ENCODE assay signal across 1 cellular context in genomic region chr12:89947437-89948265, GRCh38.
TF ChIP-seq lines count a peak whose summit lies in the region.

No MANE protein-coding gene starts in this region.

TF ChIP-seq in HEK293, 187 proteins besides CTCF, POLR2A, EP300 and RAD21 (continued from another document and continues in another):
- TF ChIP-seq PBX3 (CRISPR knock-in tag; IDR thresholded peaks at IDR 0.05) (no peak), FEZF1 (tag by site-specific recombination; IDR thresholded peaks at IDR 0.05) (peak; percentile 64), KLF8 (tag by site-specific recombination; IDR thresholded peaks at IDR 0.05) (no peak), ZEB2 (tag by site-specific recombination; IDR thresholded peaks at IDR 0.05) (peak; percentile 76), ZNF37A (tag by site-specific recombination; IDR thresholded peaks at IDR 0.05) (no peak), ZNF350 (tag by site-specific recombination; IDR thresholded peaks at IDR 0.05) (no peak), ZNF830 (tag by site-specific recombination; IDR thresholded peaks at IDR 0.05; ENCODE audit: low read depth) (no peak), ZNF776 (tag by site-specific recombination; IDR thresholded peaks at IDR 0.05; ENCODE audit: borderline replicate concordance) (no peak), ZNF629 (tag by site-specific recombination; IDR thresholded peaks at IDR 0.05) (0 out of 2 replicates have a peak, but pooled peaks have one; percentile 31), ZNF146 (tag by site-specific recombination; IDR thresholded peaks at IDR 0.05) (no peak), ZNF148 (tag by site-specific recombination; IDR thresholded peaks at IDR 0.05; ENCODE audit: borderline replicate concordance) (no peak), ZNF398 (tag by site-specific recombination; IDR thresholded peaks at IDR 0.05) (no peak), REPIN1 (tag by site-specific recombination; IDR thresholded peaks at IDR 0.05; ENCODE audit: low read depth) (no peak), ZNF335 (tag by site-specific recombination; conservative IDR thresholded peaks at IDR 0.05) (0 out of 2 replicates have a peak, but pooled peaks have one; percentile 37), ZNF302 (tag by site-specific recombination; IDR thresholded peaks at IDR 0.05; ENCODE audit: low read depth) (no peak), ZNF221 (tag by site-specific recombination; IDR thresholded peaks at IDR 0.05; ENCODE audit: borderline replicate concordance) (no peak), ZNF843 (tag by site-specific recombination; IDR thresholded peaks at IDR 0.05) (peak; percentile 82), ZSCAN18 (tag by site-specific recombination; IDR thresholded peaks at IDR 0.05) (no peak), ZNF311 (tag by site-specific recombination; IDR thresholded peaks at IDR 0.05; ENCODE audit: borderline replicate concordance) (no peak), GLI2 (tag by site-specific recombination; IDR thresholded peaks at IDR 0.05; ENCODE audit: borderline replicate concordance, low read depth) (no peak), ZNF521 (tag by site-specific recombination; IDR thresholded peaks at IDR 0.05) (no peak), ZNF2 (tag by site-specific recombination; IDR thresholded peaks at IDR 0.05) (0 out of 2 replicates have a peak, but pooled peaks have one; percentile 36), HOXC10 (CRISPR knock-in tag; IDR thresholded peaks at IDR 0.05) (no peak), WT1 (tag by site-specific recombination; IDR thresholded peaks at IDR 0.05) (no peak), GLIS1 (tag by site-specific recombination; IDR thresholded peaks at IDR 0.05) (no peak), ZIC2 (tag by site-specific recombination; IDR thresholded peaks at IDR 0.05) (no peak), ZNF26 (tag by site-specific recombination; IDR thresholded peaks at IDR 0.05) (no peak), BCL6B (tag by site-specific recombination; IDR thresholded peaks at IDR 0.05) (no peak), ZNF341 (tag by site-specific recombination; IDR thresholded peaks at IDR 0.05; ENCODE audit: low read depth) (peak; percentile 61; the same call in 1 of the 2 replicates), ZNF202 (tag by site-specific recombination; IDR thresholded peaks at IDR 0.05; ENCODE audit: borderline replicate concordance) (no peak), ZNF501 (tag by site-specific recombination; IDR thresholded peaks at IDR 0.05) (no peak), ZNF518A (tag by site-specific recombination; conservative IDR thresholded peaks at IDR 0.05; ENCODE audit: low read depth) (no peak; the same call in 1 of the 2 replicates), ZNF677 (tag by site-specific recombination; IDR thresholded peaks at IDR 0.05) (no peak), ZNF155 (tag by site-specific recombination; IDR thresholded peaks at IDR 0.05) (no peak), OSR2 (tag by site-specific recombination; IDR thresholded peaks at IDR 0.05) (peak; percentile 63), ZNF133 (tag by site-specific recombination; IDR thresholded peaks at IDR 0.05) (no peak), ZBTB21 (tag by site-specific recombination; IDR thresholded peaks at IDR 0.05) (no peak), ZNF596 (tag by site-specific recombination; IDR thresholded peaks at IDR 0.05) (0 out of 2 replicates have a peak, but pooled peaks have one; percentile 25), ZNF792 (tag by site-specific recombination; IDR thresholded peaks at IDR 0.05) (no peak), ZNF175 (tag by site-specific recombination; IDR thresholded peaks at IDR 0.05) (no peak), ZNF121 (tag by site-specific recombination; IDR thresholded peaks at IDR 0.05) (no peak), ZNF157 (tag by site-specific recombination; IDR thresholded peaks at IDR 0.05) (no peak), EGR2 (tag by site-specific recombination; IDR thresholded peaks at IDR 0.05; ENCODE audit: low read depth) (no peak), ZNF48 (tag by site-specific recombination; IDR thresholded peaks at IDR 0.05) (no peak), RBAK (tag by site-specific recombination; IDR thresholded peaks at IDR 0.05) (no peak), SP7 (tag by site-specific recombination; IDR thresholded peaks at IDR 0.05) (peak; percentile 96)
- TF ChIP-seq, protein P1, sequence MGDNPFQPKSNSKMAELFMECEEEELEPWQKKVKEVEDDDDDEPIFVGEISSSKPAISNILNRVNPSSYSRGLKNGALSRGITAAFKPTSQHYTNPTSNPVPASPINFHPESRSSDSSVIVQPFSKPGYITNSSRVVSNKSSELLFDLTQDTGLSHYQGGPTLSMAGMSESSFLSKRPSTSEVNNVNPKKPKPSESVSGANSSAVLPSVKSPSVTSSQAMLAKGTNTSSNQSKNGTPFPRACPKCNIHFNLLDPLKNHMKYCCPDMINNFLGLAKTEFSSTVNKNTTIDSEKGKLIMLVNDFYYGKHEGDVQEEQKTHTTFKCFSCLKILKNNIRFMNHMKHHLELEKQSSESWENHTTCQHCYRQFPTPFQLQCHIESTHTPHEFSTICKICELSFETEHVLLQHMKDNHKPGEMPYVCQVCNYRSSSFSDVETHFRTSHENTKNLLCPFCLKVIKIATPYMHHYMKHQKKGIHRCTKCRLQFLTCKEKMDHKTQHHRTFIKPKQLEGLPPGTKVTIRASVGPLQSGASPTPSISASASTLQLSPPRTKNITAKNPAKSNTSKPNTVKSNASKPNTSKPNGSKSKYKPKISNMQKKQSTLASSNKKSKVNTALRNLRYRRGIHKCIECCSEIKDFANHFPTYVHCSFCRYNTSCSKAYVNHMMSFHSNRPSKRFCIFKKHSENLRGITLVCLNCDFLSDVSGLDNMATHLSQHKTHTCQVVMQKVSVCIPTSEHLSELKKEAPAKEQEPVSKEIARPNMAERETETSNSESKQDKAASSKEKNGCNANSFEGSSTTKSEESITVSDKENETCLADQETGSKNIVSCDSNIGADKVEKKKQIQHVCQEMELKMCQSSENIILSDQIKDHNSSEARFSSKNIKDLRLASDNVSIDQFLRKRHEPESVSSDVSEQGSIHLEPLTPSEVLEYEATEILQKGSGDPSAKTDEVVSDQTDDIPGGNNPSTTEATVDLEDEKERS (tag by site-specific recombination; IDR thresholded peaks at IDR 0.05): no peak
- TF ChIP-seq, protein P2, sequence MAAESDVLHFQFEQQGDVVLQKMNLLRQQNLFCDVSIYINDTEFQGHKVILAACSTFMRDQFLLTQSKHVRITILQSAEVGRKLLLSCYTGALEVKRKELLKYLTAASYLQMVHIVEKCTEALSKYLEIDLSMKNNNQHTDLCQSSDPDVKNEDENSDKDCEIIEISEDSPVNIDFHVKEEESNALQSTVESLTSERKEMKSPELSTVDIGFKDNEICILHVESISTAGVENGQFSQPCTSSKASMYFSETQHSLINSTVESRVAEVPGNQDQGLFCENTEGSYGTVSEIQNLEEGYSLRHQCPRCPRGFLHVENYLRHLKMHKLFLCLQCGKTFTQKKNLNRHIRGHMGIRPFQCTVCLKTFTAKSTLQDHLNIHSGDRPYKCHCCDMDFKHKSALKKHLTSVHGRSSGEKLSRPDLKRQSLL (tag by site-specific recombination; IDR thresholded peaks at IDR 0.05): no peak
